Comparison of ENCODE assay signal across 15 cellular contexts in the genomic region with DNA sequence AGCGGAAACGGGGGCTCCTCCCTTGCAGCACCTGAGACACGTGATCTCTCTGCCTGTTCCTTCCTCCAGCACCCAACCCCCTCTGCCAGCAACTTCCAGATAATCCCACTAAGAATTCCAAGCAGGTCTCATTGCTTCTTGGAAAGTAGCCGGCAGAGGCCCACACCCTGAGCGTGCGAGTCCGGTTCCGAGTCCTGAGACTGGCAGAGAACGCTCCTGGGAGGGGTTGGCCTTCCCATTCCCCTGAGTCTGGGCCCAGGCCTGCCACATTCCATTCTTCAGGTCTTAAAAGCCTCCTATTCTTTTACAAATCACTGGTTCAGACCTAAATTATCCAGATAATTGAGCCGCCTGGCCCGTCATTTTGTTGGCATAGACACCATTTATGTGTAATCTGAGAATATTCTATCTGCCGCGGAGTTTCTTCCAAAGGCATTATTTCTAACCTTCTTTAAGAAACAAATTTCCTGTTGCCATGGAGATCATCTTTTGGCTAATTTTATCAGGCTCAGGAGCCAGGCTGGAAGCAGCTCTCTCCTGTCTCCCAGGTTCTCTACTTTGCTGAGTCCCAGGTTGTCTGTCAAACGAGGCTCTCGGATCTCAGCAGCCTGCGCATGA.
DNase-seq lines count a peak whose midpoint lies in the region; ATAC-seq and TF ChIP-seq lines count a peak whose summit lies in the region.
"Had no signal": no experiment of that assay in that cellular context is flagged by ENCODE, and none has a peak within 500 bp of the region (broad histone marks: within the 10 kb centered on the region; RNA-seq: fewer than 3 reads in every experiment).

No MANE protein-coding gene starts in this region.

- CTCF ChIA-PET in Caco-2 (lab: Charles Lee): no interaction called here
- CTCF ChIA-PET in CD4-positive, alpha-beta T cell (lab: Charles Lee): no interaction called here
- CTCF ChIA-PET in A673 (lab: Charles Lee): no interaction called here

- H3K23ac ChIP-seq in neuronal stem cell (ENCODE audit: low read depth, low read length, poor library complexity): no peak overlapping the region

- H3K36me3 Mint-ChIP-seq in Caco-2 (ENCODE audit: insufficient read depth, unreplicated experiment): peaks cover 6% of the 10 kb centered on the region
- no peaks in the 10 kb centered on the region for H3K36me3 Mint-ChIP-seq in CD4-positive, alpha-beta T cell (ENCODE audit: low read depth)

- peak overlapping the region; percentile 64 for H3K18ac ChIP-seq in neuronal stem cell (ENCODE audit: low read length)

- H2BK15ac ChIP-seq in neuronal stem cell (ENCODE audit: low read length): no peak overlapping the region

- H3K4me2 ChIP-seq in neuronal stem cell (ENCODE audit: insufficient read depth, low read length, poor library complexity, severe bottlenecking): peak overlapping the region; percentile 39

- no peak overlapping the region for H2BK5ac ChIP-seq in neuronal stem cell (ENCODE audit: low read length)

- H3K4me3 ChIP-seq in Caco-2 (ENCODE audit: low read depth, low read length) (no peak overlapping the region), WERI-Rb-1 (ENCODE audit: low read depth, low read length) (peak overlapping the region; percentile 62), neuronal stem cell (ENCODE audit: low read length in 2 of 2) (no peak overlapping the region), A673 (ENCODE audit: low read depth, low read length, poor library complexity, severe bottlenecking) (no peak overlapping the region)
- H3K4me3 ChIP-seq: body of pancreas had no signal

- no peak overlapping the region for H3K4ac ChIP-seq in neuronal stem cell (ENCODE audit: low read length)

- H3K4me1 ChIP-seq in Caco-2: peaks cover 61% of the 10 kb centered on the region
- H3K4me1 ChIP-seq in neuronal stem cell (ENCODE audit: control insufficient read depth in 2 of 2, insufficient read depth in 1 of 2, low read depth in 1 of 2, low read length in 2 of 2): peaks cover 19 to 28% of the 10 kb centered on the region in 2 donors
- no peaks in the 10 kb centered on the region for H3K4me1 ChIP-seq in A673 (ENCODE audit: insufficient read depth, low read length, poor library complexity, severe bottlenecking)

- intact Hi-C loops in Caco-2 (cut with micrococcal nuclease; ENCODE audit: unreplicated experiment) (no loop called here), A673 (cut with micrococcal nuclease; ENCODE audit: unreplicated experiment) (no loop called here)
- intact Hi-C loops in CD4-positive, alpha-beta T cell (cut with DNase I, micrococcal nuclease): no loop called here

- H4K8ac ChIP-seq in neuronal stem cell (ENCODE audit: low read depth, low read length): no peak overlapping the region

- WGBS in neuronal stem cell (ENCODE audit: extremely low coverage in 2 of 2, insufficient read length in 2 of 2, insufficient replicate concordance in 1 of 2), 2 donors: no CpG with 5 or more reads among the region's 16 CpGs

- no TSS peak for BruUV-seq in Caco-2 (replicated peaks; lab: Mats Ljungman, UMichigan)
- BruUV-seq in A673 (replicated peaks; lab: Mats Ljungman, UMichigan): no TSS peak

- no peak overlapping the region for H2AK5ac ChIP-seq in neuronal stem cell (ENCODE audit: low read depth, low read length)

- no peaks in the 10 kb centered on the region for H3K27me3 Mint-ChIP-seq in Caco-2 (ENCODE audit: insufficient read depth, unreplicated experiment)
- no peaks in the 10 kb centered on the region for H3K27me3 Mint-ChIP-seq in CD4-positive, alpha-beta T cell
- H3K27me3 Mint-ChIP-seq: T-helper 17 cell had no signal

- H3K9ac ChIP-seq in neuronal stem cell (ENCODE audit: low read depth, low read length, poor library complexity): no peak overlapping the region

- no peaks in the 10 kb centered on the region for H3K79me1 ChIP-seq in neuronal stem cell (ENCODE audit: low read depth, low read length)

- no peak overlapping the region for H2BK120ac ChIP-seq in neuronal stem cell (ENCODE audit: low read depth, low read length)

- H3K4me1 Mint-ChIP-seq in Caco-2 (ENCODE audit: low read depth, unreplicated experiment): peaks cover 45% of the 10 kb centered on the region
- H3K4me1 Mint-ChIP-seq in CD4-positive, alpha-beta T cell (ENCODE audit: low read depth): no peaks in the 10 kb centered on the region
- H3K4me1 Mint-ChIP-seq: T-helper 17 cell had no signal

- POLR2A ChIA-PET in Caco-2 (lab: Charles Lee) (no interaction called here), A673 (lab: Charles Lee; ENCODE audit: low non-redundant PET) (no interaction called here)
- POLR2A ChIA-PET in CD4-positive, alpha-beta T cell (lab: Charles Lee): no interaction called here

- peak overlapping the region; percentile 48 for H3K27ac Mint-ChIP-seq in Caco-2 (ENCODE audit: unreplicated experiment)
- no peak overlapping the region for H3K27ac Mint-ChIP-seq in CD4-positive, alpha-beta T cell
- H3K27ac Mint-ChIP-seq: T-helper 17 cell had no signal

- H3K9me3 Mint-ChIP-seq in Caco-2 (ENCODE audit: unreplicated experiment): peaks cover 9% of the 10 kb centered on the region
- H3K9me3 Mint-ChIP-seq in CD4-positive, alpha-beta T cell: no peaks in the 10 kb centered on the region

- ATAC-seq in CD4-positive, alpha-beta T cell (ENCODE audit: poor library complexity): no peak
- ATAC-seq in GM21526 (IDR thresholded peaks at IDR 0.05; ENCODE audit: low FRiP score, unreplicated experiment): no peak
- ATAC-seq: activated CD4-positive, CD25-positive, alpha-beta regulatory T cell treated with anti-CD3 and anti-CD28 coated beads, Interleukin-2, amount 50 U/mL, for 24 hours; body of pancreas; stimulated activated naive CD8-positive, alpha-beta T cell treated with anti-CD3 and anti-CD28 coated beads, Interleukin-15, Interleukin-2, amounts not matched to agents 100 U/mL and 50 U/mL, for 24 hours; T-helper 17 cell had no signal

- H2AFZ ChIP-seq in neuronal stem cell (ENCODE audit: low read length): peak overlapping the region; percentile 4

- H3K27me3 ChIP-seq in Caco-2 (replicated peaks; ENCODE audit: control insufficient read depth, insufficient read depth, low read length): no peaks in the 10 kb centered on the region
- no peaks in the 10 kb centered on the region for H3K27me3 ChIP-seq in WERI-Rb-1 (ENCODE audit: insufficient read depth, low read depth, severe bottlenecking)
- H3K27me3 ChIP-seq in neuronal stem cell (ENCODE audit: control insufficient read depth in 3 of 3, insufficient read depth in 3 of 3, low read depth in 1 of 3, low read length in 3 of 3): no peaks in the 10 kb centered on the region
- no peaks in the 10 kb centered on the region for H3K27me3 ChIP-seq in CD4-positive, alpha-beta T cell (ENCODE audit: control insufficient read depth, insufficient read depth, low read length)
- no peaks in the 10 kb centered on the region for H3K27me3 ChIP-seq in A673 (replicated peaks; ENCODE audit: insufficient read depth, low read depth, low read length, poor library complexity)
- H3K27me3 ChIP-seq: body of pancreas had no signal

- no peak overlapping the region for H3K14ac ChIP-seq in neuronal stem cell (ENCODE audit: low read length)

- no peak overlapping the region for H3K4me3 Mint-ChIP-seq in Caco-2 (ENCODE audit: unreplicated experiment)
- H3K4me3 Mint-ChIP-seq in CD4-positive, alpha-beta T cell: no peak overlapping the region
- H3K4me3 Mint-ChIP-seq: T-helper 17 cell had no signal

- TF ChIP-seq CTCF in Caco-2 (IDR thresholded peaks at IDR 0.05; ENCODE audit: insufficient read depth in 1 of 2, low read depth in 1 of 2, low read length in 1 of 2, severe bottlenecking in 1 of 2, unreplicated experiment in 1 of 2): no peak
- no peak for TF ChIP-seq CTCF in WERI-Rb-1 (IDR thresholded peaks at IDR 0.05; ENCODE audit: low read depth, low read length)
- TF ChIP-seq CTCF in CD4-positive, alpha-beta T cell (IDR thresholded peaks at IDR 0.05): no peak
- TF ChIP-seq CTCF in A673 (conservative IDR thresholded peaks at IDR 0.05; ENCODE audit: low read depth, low read length): no peak

- H3K36me3 ChIP-seq in Caco-2 (ENCODE audit: control insufficient read depth, insufficient read depth, low read length) (peaks cover 1% of the 10 kb centered on the region; the same call in 1 of the 2 replicates), WERI-Rb-1 (no peaks in the 10 kb centered on the region), neuronal stem cell (replicated peaks in 1 of 2; ENCODE audit: control insufficient read depth in 2 of 2, insufficient read depth in 2 of 2, low read length in 2 of 2) (no peaks in the 10 kb centered on the region), A673 (ENCODE audit: insufficient read depth, low read length, poor library complexity, severe bottlenecking) (no peaks in the 10 kb centered on the region)

- DNase-seq in Caco-2 (no peak), WERI-Rb-1 (peak; percentile 88), iPS DF 4.7 (ENCODE audit: extremely low read depth, low spot score) (peak; percentile 91), neuronal stem cell (ENCODE audit: low spot score) (no peak), A673 (ENCODE audit: low spot score) (no peak)
- DNase-seq in activated CD4-positive, alpha-beta T cell treated with anti-CD3 and anti-CD28 coated beads for 1 hour: no peak
- no peak for DNase-seq in CD4-positive, alpha-beta T cell
- DNase-seq: activated naive CD4-positive, alpha-beta T cell; body of pancreas; NCI-H2029; NK-92 treated with Interleukin-12 subunit alpha and Interleukin-12 subunit beta, amount 100 ng/mL, for 24 hours; stimulated activated naive CD8-positive, alpha-beta T cell treated with anti-CD3 and anti-CD28 coated beads, Interleukin-15, Interleukin-2, amounts not matched to agents 100 U/mL and 50 U/mL, for 24 hours; T-helper 17 cell had no signal

- no peak overlapping the region for H4K91ac ChIP-seq in neuronal stem cell (ENCODE audit: low read depth, low read length, poor library complexity)

- no peaks in the 10 kb centered on the region for H3K9me3 ChIP-seq in Caco-2
- no peaks in the 10 kb centered on the region for H3K9me3 ChIP-seq in WERI-Rb-1 (ENCODE audit: severe bottlenecking)
- H3K9me3 ChIP-seq in neuronal stem cell (replicated peaks in 1 of 2; ENCODE audit: control insufficient read depth in 2 of 2, insufficient read depth in 1 of 2, low read depth in 1 of 2, low read length in 2 of 2): no peaks in the 10 kb centered on the region
- no peaks in the 10 kb centered on the region for H3K9me3 ChIP-seq in CD4-positive, alpha-beta T cell (ENCODE audit: control insufficient read depth, low read length)
- no peaks in the 10 kb centered on the region for H3K9me3 ChIP-seq in A673 (ENCODE audit: low read depth, low read length, poor library complexity, severe bottlenecking)
- H3K9me3 ChIP-seq: body of pancreas had no signal

- H3K27ac ChIP-seq in WERI-Rb-1: peak overlapping the region; percentile 82
- peak overlapping the region; percentile 65 for H3K27ac ChIP-seq in neuronal stem cell (replicated peaks; ENCODE audit: low read length)
- H3K27ac ChIP-seq in CD4-positive, alpha-beta T cell (ENCODE audit: low read depth, low read length): no peak overlapping the region
- H3K27ac ChIP-seq in A673 (ENCODE audit: low read depth, low read length, poor library complexity, severe bottlenecking): no peak overlapping the region
- H3K27ac ChIP-seq: body of pancreas had no signal

- H2BK12ac ChIP-seq in neuronal stem cell (ENCODE audit: low read length): no peak overlapping the region

Comparison
In these comparisons a context has a peak if more than half of its experiments do, and no peak if none do; other contexts are left out.
1. DNase-seq: peak in WERI-Rb-1 (single experiment) and iPS DF 4.7 (single experiment); none in Caco-2 (0 of 2), neuronal stem cell (single experiment), activated CD4-positive, alpha-beta T cell treated with anti-CD3 and anti-CD28 coated beads for 1 hour (single experiment), CD4-positive, alpha-beta T cell (0 of 10) and A673 (single experiment).
2. H3K27ac ChIP-seq: peak in WERI-Rb-1 (single experiment) and neuronal stem cell (single experiment); none in CD4-positive, alpha-beta T cell (single experiment) and A673 (single experiment).